Comparison of ENCODE assay signal across 36 cellular contexts in the genomic region with DNA sequence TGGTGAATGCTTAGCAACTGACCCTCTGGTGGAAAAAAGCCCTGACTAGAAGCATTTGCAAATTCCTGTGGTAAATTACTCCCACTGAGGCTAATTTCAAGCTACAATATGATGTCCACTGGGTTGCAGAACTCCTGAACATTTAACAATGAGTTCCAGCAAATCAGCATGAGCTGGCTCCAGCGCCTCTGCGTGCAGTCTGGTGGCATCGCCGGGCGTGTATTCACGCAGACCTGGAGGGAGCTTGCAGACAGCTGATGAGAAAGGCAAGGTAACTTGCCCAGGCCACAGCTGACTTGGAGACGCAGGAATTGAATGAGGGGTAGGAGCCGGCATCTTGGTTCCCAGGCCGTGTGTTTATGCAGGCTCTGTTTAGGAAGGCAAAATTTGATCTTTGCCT. TPM values are rescaled to one million over a fixed set of nuclear protein-coding genes. Genes with fewer than 3 reads are reported as not detected.
"Had no signal": no experiment of that assay in that cellular context is flagged by ENCODE, and none has a peak within 500 bp of the region (broad histone marks: within the 10 kb centered on the region; RNA-seq: fewer than 3 reads in every experiment).

No MANE protein-coding gene starts in this region.

- H3K9me3 ChIP-seq: adrenal gland, body of pancreas, breast epithelium had no signal

- ATAC-seq: activated CD8-positive, alpha-beta T cell treated with anti-CD3 and anti-CD28 coated beads for 36 hours; activated naive CD4-positive, alpha-beta T cell treated with anti-CD3 and anti-CD28 coated beads, Interleukin-2, amount 50 U/mL, for 72 hours; activated T-cell treated with anti-CD3 and anti-CD28 coated beads, Interleukin-2, amount 50 U/mL, for 4 hours; activated T-cell treated with anti-CD3 and anti-CD28 coated beads, Interleukin-2, amount 50 U/mL, for 72 hours; activated T-helper 17 cell treated with anti-CD3 and anti-CD28 coated beads, Interleukin-2, amount 50 U/mL, for 72 hours; body of pancreas had no signal

- H3K4me3 Mint-ChIP-seq: activated B cell treated with CpG ODN at 0.5 μM for 24 hours; activated CD4-positive, alpha-beta memory T cell treated with anti-CD3 and anti-CD28 coated beads for 36 hours; activated CD4-positive, alpha-beta T cell treated with anti-CD3 and anti-CD28 coated beads, Interleukin-2, amount 10 ng/mL, durations not matched to agents 24 days and 14 days; activated CD8-positive, alpha-beta T cell treated with anti-CD3 and anti-CD28 coated beads for 36 hours; activated naive CD4-positive, alpha-beta T cell treated with anti-CD3 and anti-CD28 coated beads for 36 hours; activated naive CD8-positive, alpha-beta T cell treated with anti-CD3 and anti-CD28 coated beads for 36 hours; activated T-cell treated with anti-CD3 and anti-CD28 coated beads, Interleukin-2, amount 50 U/mL, for 4 hours; activated T-cell treated with anti-CD3 and anti-CD28 coated beads, Interleukin-2, amount 50 U/mL, for 72 hours; activated T-helper 1 cell treated with anti-CD3 and anti-CD28 coated beads, Interleukin-12 subunit alpha, Interleukin-12 subunit beta, Interleukin-2, Interleukin-4 antibody, amounts not matched to agents 30 ng/mL and 10 ng/mL and 1 ng/mL, durations not matched to agents 14 hours and 24 hours and 36 hours; activated T-helper 17 cell treated with anti-CD3 and anti-CD28 coated beads, Interleukin-2, amount 50 U/mL, for 72 hours; T-helper 1 cell treated with Interleukin-12 subunit alpha and Interleukin-12 subunit beta and Interleukin-4 antibody, amounts not matched to agents 30 μg/mL and 1 μg/mL, for 36 hours; T-helper 2 cell treated with Interferon-gamma antibody and Interleukin-4, amounts not matched to agents 5 μg/mL and 100 μg/mL, for 36 hours had no signal

- DNase-seq: activated B cell treated with CpG ODN at 0.5 μM for 24 hours; activated CD4-positive, alpha-beta memory T cell treated with anti-CD3 and anti-CD28 coated beads for 36 hours; activated CD4-positive, alpha-beta T cell treated with anti-CD3 and anti-CD28 coated beads for 4 hours; activated CD4-positive, alpha-beta T cell treated with anti-CD3 and anti-CD28 coated beads, Interleukin-2, amount 10 ng/mL, durations not matched to agents 24 days and 14 days; activated CD4-positive, alpha-beta T cell treated with anti-CD3 and anti-CD28 coated beads, Interleukin-2, amount 50 U/mL, for 1 hour; activated CD4-positive, alpha-beta T cell treated with anti-CD3 and anti-CD28 coated beads, Interleukin-2, amount 50 U/mL, for 4 hours; activated CD4-positive, CD25-positive, alpha-beta regulatory T cell treated with anti-CD3 and anti-CD28 coated beads, Interleukin-2, amount 50 U/mL, for 72 hours; activated CD8-positive, alpha-beta memory T cell treated with anti-CD3 and anti-CD28 coated beads, Interleukin-2, amount 50 U/mL, for 4 hours; activated CD8-positive, alpha-beta T cell treated with anti-CD3 and anti-CD28 coated beads for 36 hours; activated effector memory CD4-positive, alpha-beta T cell treated with anti-CD3 and anti-CD28 coated beads, Interleukin-2, amount 50 U/mL, for 16 hours; activated gamma-delta T cell treated with Interleukin-2 at 50 U/mL for 16 hours; activated naive CD4-positive, alpha-beta T cell; activated naive CD4-positive, alpha-beta T cell treated with anti-CD3 and anti-CD28 coated beads for 36 hours; activated naive CD4-positive, alpha-beta T cell treated with anti-CD3 and anti-CD28 coated beads, Interleukin-2, amount 50 U/mL, for 16 hours; activated naive CD8-positive, alpha-beta T cell treated with anti-CD3 and anti-CD28 coated beads for 36 hours; activated T-cell treated with anti-CD3 and anti-CD28 coated beads for 4 hours; activated T-cell treated with anti-CD3 and anti-CD28 coated beads, Interleukin-2, amount 50 U/mL, for 1 hour; activated T-cell treated with anti-CD3 and anti-CD28 coated beads, Interleukin-2, amount 50 U/mL, for 4 hours; activated T-cell treated with anti-CD3 and anti-CD28 coated beads, Interleukin-2, amount 50 U/mL, for 72 hours; adrenal gland; amniotic stem cell; aorta; body of pancreas; brain microvascular endothelial cell; central memory CD4-positive, alpha-beta T cell; T-helper 1 cell; T-helper 2 cell; T-helper 9 cell had no signal

- H3K36me3 Mint-ChIP-seq: activated CD4-positive, alpha-beta memory T cell treated with anti-CD3 and anti-CD28 coated beads for 36 hours; activated naive CD4-positive, alpha-beta T cell treated with anti-CD3 and anti-CD28 coated beads, Interleukin-2, amount 50 U/mL, for 72 hours; activated naive CD8-positive, alpha-beta T cell treated with anti-CD3 and anti-CD28 coated beads for 36 hours had no signal

- H3K27ac Mint-ChIP-seq: activated B cell treated with CpG ODN at 0.5 μM for 24 hours; activated CD4-positive, alpha-beta memory T cell treated with anti-CD3 and anti-CD28 coated beads for 36 hours; activated CD4-positive, alpha-beta T cell treated with anti-CD3 and anti-CD28 coated beads, Interleukin-2, amount 10 ng/mL, durations not matched to agents 24 days and 14 days; activated CD8-positive, alpha-beta T cell treated with anti-CD3 and anti-CD28 coated beads for 36 hours; activated naive CD4-positive, alpha-beta T cell treated with anti-CD3 and anti-CD28 coated beads for 36 hours; activated naive CD8-positive, alpha-beta T cell treated with anti-CD3 and anti-CD28 coated beads for 36 hours; activated T-cell treated with anti-CD3 and anti-CD28 coated beads, Interleukin-2, amount 50 U/mL, for 72 hours; activated T-helper 1 cell treated with anti-CD3 and anti-CD28 coated beads, Interleukin-12 subunit alpha, Interleukin-12 subunit beta, Interleukin-2, Interleukin-4 antibody, amounts not matched to agents 30 ng/mL and 10 ng/mL and 1 ng/mL, durations not matched to agents 14 hours and 24 hours and 36 hours; activated T-helper 17 cell treated with anti-CD3 and anti-CD28 coated beads, Interleukin-2, amount 50 U/mL, for 72 hours; T-helper 1 cell treated with Interleukin-12 subunit alpha and Interleukin-12 subunit beta and Interleukin-4 antibody, amounts not matched to agents 30 μg/mL and 1 μg/mL, for 36 hours; T-helper 2 cell treated with Interferon-gamma antibody and Interleukin-4, amounts not matched to agents 5 μg/mL and 100 μg/mL, for 36 hours had no signal

- H3K9me3 Mint-ChIP-seq: activated B cell treated with CpG ODN at 0.5 μM for 24 hours; activated CD4-positive, alpha-beta memory T cell treated with anti-CD3 and anti-CD28 coated beads for 36 hours; activated CD4-positive, alpha-beta T cell treated with anti-CD3 and anti-CD28 coated beads, Interleukin-2, amount 10 ng/mL, durations not matched to agents 24 days and 14 days; activated CD8-positive, alpha-beta T cell treated with anti-CD3 and anti-CD28 coated beads for 36 hours; activated naive CD4-positive, alpha-beta T cell treated with anti-CD3 and anti-CD28 coated beads for 36 hours; activated naive CD4-positive, alpha-beta T cell treated with anti-CD3 and anti-CD28 coated beads, Interleukin-2, amount 50 U/mL, for 72 hours; activated naive CD8-positive, alpha-beta T cell treated with anti-CD3 and anti-CD28 coated beads for 36 hours; activated T-cell treated with anti-CD3 and anti-CD28 coated beads, Interleukin-2, amount 50 U/mL, for 4 hours; activated T-cell treated with anti-CD3 and anti-CD28 coated beads, Interleukin-2, amount 50 U/mL, for 72 hours; activated T-helper 1 cell treated with anti-CD3 and anti-CD28 coated beads, Interleukin-12 subunit alpha, Interleukin-12 subunit beta, Interleukin-2, Interleukin-4 antibody, amounts not matched to agents 30 ng/mL and 10 ng/mL and 1 ng/mL, durations not matched to agents 14 hours and 24 hours and 36 hours; activated T-helper 17 cell treated with anti-CD3 and anti-CD28 coated beads, Interleukin-2, amount 50 U/mL, for 72 hours; T-helper 1 cell treated with Interleukin-12 subunit alpha and Interleukin-12 subunit beta and Interleukin-4 antibody, amounts not matched to agents 30 μg/mL and 1 μg/mL, for 36 hours; T-helper 2 cell treated with Interferon-gamma antibody and Interleukin-4, amounts not matched to agents 5 μg/mL and 100 μg/mL, for 36 hours had no signal

- H3K4me1 ChIP-seq: adrenal gland, body of pancreas, breast epithelium had no signal

- H3K36me3 ChIP-seq: adrenal gland, brain microvascular endothelial cell, breast epithelium had no signal

- H3K4me3 ChIP-seq: adrenal gland, body of pancreas, breast epithelium had no signal

- H3K27me3 ChIP-seq: adrenal gland, body of pancreas, brain microvascular endothelial cell had no signal

- H3K27ac ChIP-seq: adrenal gland, body of pancreas, brain microvascular endothelial cell, breast epithelium, VCaP had no signal

- H3K4me1 Mint-ChIP-seq: activated B cell treated with CpG ODN at 0.5 μM for 24 hours; activated CD4-positive, alpha-beta T cell treated with anti-CD3 and anti-CD28 coated beads, Interleukin-2, amount 10 ng/mL, durations not matched to agents 24 days and 14 days; activated naive CD8-positive, alpha-beta T cell treated with anti-CD3 and anti-CD28 coated beads for 36 hours had no signal

RNA-seq across cellular contexts. Expression of a gene that starts 45.1 kb away (rescaled TPM):
- total RNA-seq: activated CD4-positive, alpha-beta memory T cell treated with anti-CD3 and anti-CD28 coated beads for 36 hours; activated CD4-positive, alpha-beta T cell treated with anti-CD3 and anti-CD28 coated beads, Interleukin-2, amount 10 ng/mL, durations not matched to agents 24 days and 14 days; activated CD8-positive, alpha-beta memory T cell treated with anti-CD3 and anti-CD28 coated beads for 36 hours; activated CD8-positive, alpha-beta T cell treated with anti-CD3 and anti-CD28 coated beads for 36 hours; activated T-helper 1 cell treated with anti-CD3 and anti-CD28 coated beads, Interleukin-12 subunit alpha, Interleukin-12 subunit beta, Interleukin-2, Interleukin-4 antibody, amounts not matched to agents 30 ng/mL and 10 ng/mL and 1 ng/mL, durations not matched to agents 14 hours and 24 hours and 36 hours; activated T-helper 17 cell treated with anti-CD3 and anti-CD28 coated beads, Interleukin-2, amount 50 U/mL, for 72 hours; adrenal gland had no signal
